ENCODE assay signal across 24 cellular contexts in genomic region chr1:83765125-83765524, GRCh38.
"Had no signal": no experiment of that assay in that cellular context is flagged by ENCODE, and none has a peak within 500 bp of the region (broad histone marks: within the 10 kb centered on the region; RNA-seq: fewer than 3 reads in every experiment).

No MANE protein-coding gene starts in this region.

- DNase-seq: activated CD4-positive, alpha-beta T cell treated with anti-CD3 and anti-CD28 coated beads for 48 hours; activated CD4-positive, alpha-beta T cell treated with anti-CD3 and anti-CD28 coated beads, Interleukin-2, amount 50 U/mL, for 48 hours; activated gamma-delta T cell treated with Interleukin-2 at 50 U/mL for 16 hours; activated naive CD4-positive, alpha-beta T cell treated with anti-CD3 and anti-CD28 coated beads, Interleukin-2, amount 50 U/mL, for 16 hours; activated T-cell treated with anti-CD3 and anti-CD28 coated beads, Interleukin-2, amount 50 U/mL, for 4 hours; amniotic stem cell; caudate nucleus; heart right ventricle; left ventricle myocardium superior; mammary epithelial cell; right cardiac atrium; spleen; stimulated activated naive CD4-positive, alpha-beta T cell treated with Interleukin-2 at 50 U/mL for 16 hours; T-helper 1 cell; WERI-Rb-1 had no signal

- H3K27me3 ChIP-seq: esophagus muscularis mucosa, heart right ventricle, spleen, tibial nerve had no signal

- H3K27ac Mint-ChIP-seq: activated T-helper 17 cell treated with anti-CD3 and anti-CD28 coated beads, Interleukin-2, amount 50 U/mL, for 72 hours; dendritic cell treated with granulocyte-macrophage colony-stimulating factor and Interleukin-4, amounts not matched to agents 40 ng/mL and 50 ng/mL, for 4 days had no signal

- H3K4me3 Mint-ChIP-seq: activated T-cell treated with anti-CD3 and anti-CD28 coated beads, Interleukin-2, amount 50 U/mL, for 4 hours; activated T-helper 17 cell treated with anti-CD3 and anti-CD28 coated beads, Interleukin-2, amount 50 U/mL, for 72 hours; dendritic cell treated with granulocyte-macrophage colony-stimulating factor and Interleukin-4, amounts not matched to agents 40 ng/mL and 50 ng/mL, for 4 days had no signal

- H3K27ac ChIP-seq: esophagus muscularis mucosa, heart right ventricle, neutrophil, spleen, tibial nerve, WERI-Rb-1 had no signal

- H3K36me3 ChIP-seq: esophagus muscularis mucosa, heart right ventricle, neutrophil, spleen, tibial nerve, WERI-Rb-1 had no signal

- H3K9me3 Mint-ChIP-seq: activated T-cell treated with anti-CD3 and anti-CD28 coated beads, Interleukin-2, amount 50 U/mL, for 4 hours; activated T-helper 17 cell treated with anti-CD3 and anti-CD28 coated beads, Interleukin-2, amount 50 U/mL, for 72 hours; dendritic cell treated with granulocyte-macrophage colony-stimulating factor and Interleukin-4, amounts not matched to agents 40 ng/mL and 50 ng/mL, for 4 days; nephron had no signal

- ATAC-seq: activated CD4-positive, CD25-positive, alpha-beta regulatory T cell treated with anti-CD3 and anti-CD28 coated beads, Interleukin-2, amount 50 U/mL, for 24 hours; activated T-cell treated with anti-CD3 and anti-CD28 coated beads, Interleukin-2, amount 50 U/mL, for 4 hours; activated T-helper 17 cell treated with anti-CD3 and anti-CD28 coated beads, Interleukin-2, amount 50 U/mL, for 72 hours; heart right ventricle; left ventricle myocardium superior; right cardiac atrium had no signal

- H3K9me3 ChIP-seq: esophagus muscularis mucosa, heart right ventricle, neutrophil, spleen, tibial nerve had no signal

- H3K4me3 ChIP-seq: esophagus muscularis mucosa, heart right ventricle, spleen, tibial nerve had no signal

- FAIRE-seq: astrocyte, islet of Langerhans had no signal
